27 cellular contexts compared by ENCODE assay signal in genomic region chr7:155795401-155795800, GRCh38. TPM values are rescaled to one million over a fixed set of nuclear protein-coding genes. Genes with fewer than 3 reads are reported as not detected.
"Had no signal": no experiment of that assay in that cellular context is flagged by ENCODE, and none has a peak within 500 bp of the region (broad histone marks: within the 10 kb centered on the region; RNA-seq: fewer than 3 reads in every experiment).

No MANE protein-coding gene starts in this region.

- H3K9me3 ChIP-seq: adrenal gland, SJCRH30 had no signal

- H3K36me3 ChIP-seq: adrenal gland, SJCRH30 had no signal

- H3K4me1 ChIP-seq: SJCRH30 had no signal

- H3K4me3 ChIP-seq: adrenal gland, SJCRH30 had no signal

- H3K27ac ChIP-seq: adrenal gland, SJCRH30 had no signal

- DNase-seq: activated CD4-positive, alpha-beta memory T cell treated with anti-CD3 and anti-CD28 coated beads for 36 hours; activated CD4-positive, alpha-beta T cell treated with anti-CD3 and anti-CD28 coated beads, Interleukin-2, amount 10 ng/mL, durations not matched to agents 7 days and 5 days; activated CD8-positive, alpha-beta memory T cell treated with anti-CD3 and anti-CD28 coated beads for 24 hours; activated gamma-delta T cell treated with Interleukin-2 at 50 U/mL for 16 hours; activated naive CD4-positive, alpha-beta T cell treated with anti-CD3 and anti-CD28 coated beads, Interleukin-2, amount 50 U/mL, for 16 hours; activated naive CD8-positive, alpha-beta T cell treated with anti-CD3 and anti-CD28 coated beads, Interleukin-2, amount 10 ng/mL, durations not matched to agents 7 days and 5 days; activated T-cell treated with anti-CD3 and anti-CD28 coated beads, Interleukin-2, amount 50 U/mL, for 72 hours; anterior cingulate cortex; caudate nucleus; KG1; NCI-H1048; NCI-H1417; NCI-H1930; NCI-H2107; NCI-H2171 treated with DMSO at 0.1 percent for 48 hours; NCI-H345; NCI-H510A; NCI-H526 treated with DMSO at 0.1 percent for 48 hours; NCI-H82; SJCRH30 had no signal

- ATAC-seq: activated T-cell treated with anti-CD3 and anti-CD28 coated beads, Interleukin-2, amount 50 U/mL, for 72 hours; WTC11 had no signal

RNA-seq across cellular contexts. Expression of gene SHH, which starts 16.9 kb away (rescaled TPM):
- total RNA-seq: activated CD4-positive, alpha-beta memory T cell treated with anti-CD3 and anti-CD28 coated beads for 36 hours; activated CD4-positive, alpha-beta T cell treated with anti-CD3 and anti-CD28 coated beads, Interleukin-2, amount 10 ng/mL, durations not matched to agents 7 days and 5 days; activated naive CD8-positive, alpha-beta T cell treated with anti-CD3 and anti-CD28 coated beads, Interleukin-2, amount 10 ng/mL, durations not matched to agents 7 days and 5 days; LHCN-M2; M059J; OCI-LY7; RPMI7951; SJCRH30 had no signal
- polyA plus RNA-seq: IgD-negative memory B cell had no signal
